1 cellular context compared by ENCODE assay signal in the genomic region with DNA sequence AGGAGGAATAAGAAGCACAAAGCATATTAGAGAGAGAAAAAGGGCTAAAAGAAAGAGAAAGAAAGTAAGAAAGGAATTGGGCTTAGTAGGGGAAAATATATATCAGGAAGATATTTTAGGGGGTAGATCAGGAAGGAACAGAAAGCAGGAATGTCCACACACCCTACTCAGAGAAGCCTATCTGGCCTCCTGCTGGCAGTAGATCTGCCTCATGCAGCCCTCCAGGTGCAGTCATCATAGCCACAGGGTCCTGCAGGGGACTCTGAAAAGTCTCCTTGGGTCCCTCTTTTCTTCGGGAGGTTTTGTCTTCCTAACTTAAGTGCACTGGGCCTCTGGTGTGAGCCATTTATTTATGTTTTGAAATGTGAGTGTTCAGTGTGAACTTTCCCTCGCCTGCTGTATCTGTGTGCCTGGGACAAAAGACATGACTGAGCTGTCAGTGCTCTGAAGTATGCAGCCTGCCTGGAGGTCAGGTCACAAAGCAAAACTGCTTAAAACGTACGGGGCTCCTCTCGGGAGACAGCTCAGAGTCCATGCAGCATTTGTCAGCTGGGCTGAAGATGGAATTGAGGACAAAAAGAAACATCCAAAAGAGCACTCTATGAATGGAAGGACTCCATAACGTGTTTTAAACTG.
TF ChIP-seq lines count a peak whose summit lies in the region.

No MANE protein-coding gene starts in this region.

TF ChIP-seq in HepG2, 621 proteins besides CTCF, POLR2A, EP300 and RAD21 (continued from another document):
- TF ChIP-seq, protein P1, sequence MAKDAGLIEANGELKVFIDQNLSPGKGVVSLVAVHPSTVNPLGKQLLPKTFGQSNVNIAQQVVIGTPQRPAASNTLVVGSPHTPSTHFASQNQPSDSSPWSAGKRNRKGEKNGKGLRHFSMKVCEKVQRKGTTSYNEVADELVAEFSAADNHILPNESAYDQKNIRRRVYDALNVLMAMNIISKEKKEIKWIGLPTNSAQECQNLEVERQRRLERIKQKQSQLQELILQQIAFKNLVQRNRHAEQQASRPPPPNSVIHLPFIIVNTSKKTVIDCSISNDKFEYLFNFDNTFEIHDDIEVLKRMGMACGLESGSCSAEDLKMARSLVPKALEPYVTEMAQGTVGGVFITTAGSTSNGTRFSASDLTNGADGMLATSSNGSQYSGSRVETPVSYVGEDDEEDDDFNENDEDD (CRISPR knock-in tag; IDR thresholded peaks at IDR 0.05; ENCODE audit: borderline replicate concordance) = no peak
- TF ChIP-seq, protein P2, sequence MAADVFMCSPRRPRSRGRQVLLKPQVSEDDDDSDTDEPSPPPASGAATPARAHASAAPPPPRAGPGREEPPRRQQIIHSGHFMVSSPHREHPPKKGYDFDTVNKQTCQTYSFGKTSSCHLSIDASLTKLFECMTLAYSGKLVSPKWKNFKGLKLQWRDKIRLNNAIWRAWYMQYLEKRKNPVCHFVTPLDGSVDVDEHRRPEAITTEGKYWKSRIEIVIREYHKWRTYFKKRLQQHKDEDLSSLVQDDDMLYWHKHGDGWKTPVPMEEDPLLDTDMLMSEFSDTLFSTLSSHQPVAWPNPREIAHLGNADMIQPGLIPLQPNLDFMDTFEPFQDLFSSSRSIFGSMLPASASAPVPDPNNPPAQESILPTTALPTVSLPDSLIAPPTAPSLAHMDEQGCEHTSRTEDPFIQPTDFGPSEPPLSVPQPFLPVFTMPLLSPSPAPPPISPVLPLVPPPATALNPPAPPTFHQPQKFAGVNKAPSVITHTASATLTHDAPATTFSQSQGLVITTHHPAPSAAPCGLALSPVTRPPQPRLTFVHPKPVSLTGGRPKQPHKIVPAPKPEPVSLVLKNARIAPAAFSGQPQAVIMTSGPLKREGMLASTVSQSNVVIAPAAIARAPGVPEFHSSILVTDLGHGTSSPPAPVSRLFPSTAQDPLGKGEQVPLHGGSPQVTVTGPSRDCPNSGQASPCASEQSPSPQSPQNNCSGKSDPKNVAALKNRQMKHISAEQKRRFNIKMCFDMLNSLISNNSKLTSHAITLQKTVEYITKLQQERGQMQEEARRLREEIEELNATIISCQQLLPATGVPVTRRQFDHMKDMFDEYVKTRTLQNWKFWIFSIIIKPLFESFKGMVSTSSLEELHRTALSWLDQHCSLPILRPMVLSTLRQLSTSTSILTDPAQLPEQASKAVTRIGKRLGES (CRISPR knock-in tag; IDR thresholded peaks at IDR 0.05; ENCODE audit: borderline replicate concordance) = no peak
- TF ChIP-seq, protein P3, sequence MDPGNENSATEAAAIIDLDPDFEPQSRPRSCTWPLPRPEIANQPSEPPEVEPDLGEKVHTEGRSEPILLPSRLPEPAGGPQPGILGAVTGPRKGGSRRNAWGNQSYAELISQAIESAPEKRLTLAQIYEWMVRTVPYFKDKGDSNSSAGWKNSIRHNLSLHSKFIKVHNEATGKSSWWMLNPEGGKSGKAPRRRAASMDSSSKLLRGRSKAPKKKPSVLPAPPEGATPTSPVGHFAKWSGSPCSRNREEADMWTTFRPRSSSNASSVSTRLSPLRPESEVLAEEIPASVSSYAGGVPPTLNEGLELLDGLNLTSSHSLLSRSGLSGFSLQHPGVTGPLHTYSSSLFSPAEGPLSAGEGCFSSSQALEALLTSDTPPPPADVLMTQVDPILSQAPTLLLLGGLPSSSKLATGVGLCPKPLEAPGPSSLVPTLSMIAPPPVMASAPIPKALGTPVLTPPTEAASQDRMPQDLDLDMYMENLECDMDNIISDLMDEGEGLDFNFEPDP (CRISPR knock-in tag; conservative IDR thresholded peaks at IDR 0.05) = 0 out of 2 replicates have a peak, but pooled peaks have one; percentile 79
- TF ChIP-seq ZFP62 (CRISPR knock-in tag; IDR thresholded peaks at IDR 0.05) (no peak), DR1 (CRISPR knock-in tag; IDR thresholded peaks at IDR 0.05) (no peak), RARA (CRISPR knock-in tag; IDR thresholded peaks at IDR 0.05) (0 out of 2 replicates have a peak, but pooled peaks have one; percentile 15), ETV5 (CRISPR knock-in tag; IDR thresholded peaks at IDR 0.05; ENCODE audit: borderline replicate concordance) (no peak), ZNF292 (CRISPR knock-in tag; IDR thresholded peaks at IDR 0.05; ENCODE audit: borderline replicate concordance, low read depth) (peak; percentile 63; the same call in 1 of the 2 replicates), SATB2 (CRISPR knock-in tag; IDR thresholded peaks at IDR 0.05) (0 out of 2 replicates have a peak, but pooled peaks have one; percentile 29), XRCC5 (optimal IDR thresholded peaks at IDR 0.05; ENCODE audit: low read length) (peak; percentile 37), PHF21A (CRISPR knock-in tag; IDR thresholded peaks at IDR 0.05) (0 out of 2 replicates have a peak, but pooled peaks have one; percentile 17), ZNF468 (CRISPR knock-in tag; IDR thresholded peaks at IDR 0.05) (no peak), ZNF572 (CRISPR knock-in tag; IDR thresholded peaks at IDR 0.05) (no peak)
- TF ChIP-seq, protein P4, sequence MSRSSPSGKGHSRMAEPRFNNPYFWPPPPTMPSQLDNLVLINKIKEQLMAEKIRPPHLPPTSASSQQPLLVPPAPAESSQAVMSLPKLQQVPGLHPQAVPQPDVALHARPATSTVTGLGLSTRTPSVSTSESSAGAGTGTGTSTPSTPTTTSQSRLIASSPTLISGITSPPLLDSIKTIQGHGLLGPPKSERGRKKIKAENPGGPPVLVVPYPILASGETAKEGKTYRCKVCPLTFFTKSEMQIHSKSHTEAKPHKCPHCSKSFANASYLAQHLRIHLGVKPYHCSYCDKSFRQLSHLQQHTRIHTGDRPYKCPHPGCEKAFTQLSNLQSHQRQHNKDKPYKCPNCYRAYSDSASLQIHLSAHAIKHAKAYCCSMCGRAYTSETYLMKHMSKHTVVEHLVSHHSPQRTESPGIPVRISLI (CRISPR knock-in tag; IDR thresholded peaks at IDR 0.05; ENCODE audit: borderline replicate concordance) = no peak
- TF ChIP-seq, protein P5, sequence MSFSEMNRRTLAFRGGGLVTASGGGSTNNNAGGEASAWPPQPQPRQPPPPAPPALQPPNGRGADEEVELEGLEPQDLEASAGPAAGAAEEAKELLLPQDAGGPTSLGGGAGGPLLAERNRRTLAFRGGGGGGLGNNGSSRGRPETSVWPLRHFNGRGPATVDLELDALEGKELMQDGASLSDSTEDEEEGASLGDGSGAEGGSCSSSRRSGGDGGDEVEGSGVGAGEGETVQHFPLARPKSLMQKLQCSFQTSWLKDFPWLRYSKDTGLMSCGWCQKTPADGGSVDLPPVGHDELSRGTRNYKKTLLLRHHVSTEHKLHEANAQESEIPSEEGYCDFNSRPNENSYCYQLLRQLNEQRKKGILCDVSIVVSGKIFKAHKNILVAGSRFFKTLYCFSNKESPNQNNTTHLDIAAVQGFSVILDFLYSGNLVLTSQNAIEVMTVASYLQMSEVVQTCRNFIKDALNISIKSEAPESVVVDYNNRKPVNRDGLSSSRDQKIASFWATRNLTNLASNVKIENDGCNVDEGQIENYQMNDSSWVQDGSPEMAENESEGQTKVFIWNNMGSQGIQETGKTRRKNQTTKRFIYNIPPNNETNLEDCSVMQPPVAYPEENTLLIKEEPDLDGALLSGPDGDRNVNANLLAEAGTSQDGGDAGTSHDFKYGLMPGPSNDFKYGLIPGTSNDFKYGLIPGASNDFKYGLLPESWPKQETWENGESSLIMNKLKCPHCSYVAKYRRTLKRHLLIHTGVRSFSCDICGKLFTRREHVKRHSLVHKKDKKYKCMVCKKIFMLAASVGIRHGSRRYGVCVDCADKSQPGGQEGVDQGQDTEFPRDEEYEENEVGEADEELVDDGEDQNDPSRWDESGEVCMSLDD (CRISPR knock-in tag; IDR thresholded peaks at IDR 0.05; ENCODE audit: borderline replicate concordance) = no peak
- TF ChIP-seq, protein P6, sequence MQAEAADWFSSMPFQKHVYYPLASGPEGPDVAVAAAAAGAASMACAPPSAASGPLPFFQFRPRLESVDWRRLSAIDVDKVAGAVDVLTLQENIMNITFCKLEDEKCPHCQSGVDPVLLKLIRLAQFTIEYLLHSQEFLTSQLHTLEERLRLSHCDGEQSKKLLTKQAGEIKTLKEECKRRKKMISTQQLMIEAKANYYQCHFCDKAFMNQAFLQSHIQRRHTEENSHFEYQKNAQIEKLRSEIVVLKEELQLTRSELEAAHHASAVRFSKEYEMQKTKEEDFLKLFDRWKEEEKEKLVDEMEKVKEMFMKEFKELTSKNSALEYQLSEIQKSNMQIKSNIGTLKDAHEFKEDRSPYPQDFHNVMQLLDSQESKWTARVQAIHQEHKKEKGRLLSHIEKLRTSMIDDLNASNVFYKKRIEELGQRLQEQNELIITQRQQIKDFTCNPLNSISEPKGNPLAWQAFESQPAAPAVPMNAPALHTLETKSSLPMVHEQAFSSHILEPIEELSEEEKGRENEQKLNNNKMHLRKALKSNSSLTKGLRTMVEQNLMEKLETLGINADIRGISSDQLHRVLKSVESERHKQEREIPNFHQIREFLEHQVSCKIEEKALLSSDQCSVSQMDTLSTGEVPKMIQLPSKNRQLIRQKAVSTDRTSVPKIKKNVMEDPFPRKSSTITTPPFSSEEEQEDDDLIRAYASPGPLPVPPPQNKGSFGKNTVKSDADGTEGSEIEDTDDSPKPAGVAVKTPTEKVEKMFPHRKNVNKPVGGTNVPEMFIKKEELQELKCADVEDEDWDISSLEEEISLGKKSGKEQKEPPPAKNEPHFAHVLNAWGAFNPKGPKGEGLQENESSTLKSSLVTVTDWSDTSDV (CRISPR knock-in tag; IDR thresholded peaks at IDR 0.05) = no peak
TF ChIP-seq in HepG2: peak in this region for 7.
